In genomic region chr14:103730490-103731035, GRCh38 we compare ENCODE assay signal across 11 cellular contexts. TPM values are rescaled to one million over a fixed set of nuclear protein-coding genes. Genes with fewer than 3 reads are reported as not detected.
DNase-seq lines count a peak whose midpoint lies in the region; ATAC-seq and TF ChIP-seq lines count a peak whose summit lies in the region.
"Had no signal": no experiment of that assay in that cellular context is flagged by ENCODE, and none has a peak within 500 bp of the region (broad histone marks: within the 10 kb centered on the region; RNA-seq: fewer than 3 reads in every experiment).

No MANE protein-coding gene starts in this region.

- no peaks in the 10 kb centered on the region for H3F3A ChIP-seq in GM23338 (replicated peaks; ENCODE audit: low read depth)

- no peak overlapping the region for H3K27ac ChIP-seq in GM23338 (ENCODE audit: low read depth)

- DNase-seq in GM23338 (ENCODE audit: low spot score) (no peak), amniotic epithelial cell (ENCODE audit: low read depth) (peak; percentile 47), glutamatergic neuron (no peak), retinal pigment epithelial cell (ENCODE audit: low read depth) (no peak), GM10266 (ENCODE audit: extremely low spot score) (no peak), NOMO-1 treated with DMSO at 0.1 percent for 48 hours (lab: John Stamatoyannopoulos, UW; ENCODE audit: unreplicated experiment) (no peak)
- DNase-seq: CD8-positive, alpha-beta T cell; NCI-H524 treated with DMSO at 0.1 percent for 48 hours had no signal

- peaks cover 7% of the 10 kb centered on the region; the same call in 1 of the 2 replicates for H4K20me1 ChIP-seq in GM23338 (replicated peaks; ENCODE audit: insufficient read depth)

- H3K36me3 Mint-ChIP-seq in GM23338 (ENCODE audit: low read depth) (peaks cover 23% of the 10 kb centered on the region), glutamatergic neuron (ENCODE audit: unreplicated experiment) (peaks cover 3% of the 10 kb centered on the region)

- no peaks in the 10 kb centered on the region for H3K4me1 ChIP-seq in GM23338 (ENCODE audit: insufficient read depth)

- H3K4me3 Mint-ChIP-seq in GM23338 (no peak overlapping the region), glutamatergic neuron (ENCODE audit: unreplicated experiment) (no peak overlapping the region)
- H3K4me3 Mint-ChIP-seq: CD8-positive, alpha-beta T cell had no signal

- H3K4me1 Mint-ChIP-seq in GM23338 (peaks cover 5% of the 10 kb centered on the region; the same call in 2 of the 3 replicates), glutamatergic neuron (ENCODE audit: low read depth, unreplicated experiment) (peaks cover 9% of the 10 kb centered on the region)

- H3K9me2 ChIP-seq in GM23338 (ENCODE audit: insufficient read depth), result no peaks in the 10 kb centered on the region

- H3K4me3 ChIP-seq in GM23338 (no peak overlapping the region), retinal pigment epithelial cell (ENCODE audit: low read length) (no peak overlapping the region)
- H3K4me3 ChIP-seq: mucosa of descending colon had no signal

- no peak for ATAC-seq in GM23338
- ATAC-seq in HG03432 (IDR thresholded peaks at IDR 0.05; ENCODE audit: unreplicated experiment), result no peak
- ATAC-seq in GM18511 (IDR thresholded peaks at IDR 0.05; ENCODE audit: unreplicated experiment), result no peak
- ATAC-seq: CD8-positive, alpha-beta T cell; mucosa of descending colon had no signal

- no peaks in the 10 kb centered on the region for H3K9me3 Mint-ChIP-seq in GM23338
- peaks cover 4% of the 10 kb centered on the region for H3K9me3 Mint-ChIP-seq in glutamatergic neuron (ENCODE audit: unreplicated experiment)
- H3K9me3 Mint-ChIP-seq: CD8-positive, alpha-beta T cell had no signal

- no peak overlapping the region for H3K4me2 ChIP-seq in GM23338

- H3K36me3 ChIP-seq in GM23338 (ENCODE audit: insufficient read depth), result no peaks in the 10 kb centered on the region

- TF ChIP-seq CTCF in GM23338 (conservative IDR thresholded peaks at IDR 0.05; ENCODE audit: low read depth in 2 of 2) (peak; percentile 16 to 28; a peak in 3 of 4 replicates), glutamatergic neuron (IDR thresholded peaks at IDR 0.05; ENCODE audit: partially characterized antibody, unreplicated experiment) (peak; percentile 17), retinal pigment epithelial cell (conservative IDR thresholded peaks at IDR 0.05; ENCODE audit: low read depth, low read length) (peak; percentile 24), GM10266 (IDR thresholded peaks at IDR 0.05; ENCODE audit: control insufficient read depth, insufficient read depth, low read depth, missing control alignments) (no peak)

- no peaks in the 10 kb centered on the region for H3K27me3 ChIP-seq in GM23338 (ENCODE audit: insufficient read depth)

- H3K79me2 ChIP-seq in GM23338 (replicated peaks; ENCODE audit: insufficient read depth), result peaks cover 8% of the 10 kb centered on the region

- no peak overlapping the region for H3K27ac Mint-ChIP-seq in GM23338
- H3K27ac Mint-ChIP-seq in glutamatergic neuron (ENCODE audit: unreplicated experiment), result no peak overlapping the region
- H3K27ac Mint-ChIP-seq: CD8-positive, alpha-beta T cell had no signal

- no peak overlapping the region for H2AFZ ChIP-seq in GM23338

- H3K27me3 Mint-ChIP-seq in GM23338 (ENCODE audit: insufficient read depth, low read depth, poor library complexity), result peaks cover 4% of the 10 kb centered on the region
- H3K27me3 Mint-ChIP-seq in glutamatergic neuron (ENCODE audit: unreplicated experiment), result peaks cover 7% of the 10 kb centered on the region

TF ChIP-seq in GM23338, 12 proteins besides CTCF, POLR2A, EP300 and RAD21 (continues in another document):
- TF ChIP-seq POLR2AphosphoS5 (IDR thresholded peaks at IDR 0.05; ENCODE audit: low read depth) (no peak), EZH2phosphoT487 (IDR thresholded peaks at IDR 0.05; ENCODE audit: unreplicated experiment) (no peak), ZNF331 (CRISPR knock-in tag; IDR thresholded peaks at IDR 0.05; ENCODE audit: low read depth) (no peak), JUNB (IDR thresholded peaks at IDR 0.05; ENCODE audit: unreplicated experiment) (no peak), CREB1 (CRISPR knock-in tag; IDR thresholded peaks at IDR 0.05; ENCODE audit: low read depth) (no peak), NANOG (IDR thresholded peaks at IDR 0.05; ENCODE audit: borderline replicate concordance) (no peak), EZH2 (IDR thresholded peaks at IDR 0.05; ENCODE audit: low read depth, unreplicated experiment) (no peak), REST (IDR thresholded peaks at IDR 0.05; ENCODE audit: unreplicated experiment) (no peak), ETS1 (IDR thresholded peaks at IDR 0.05) (no peak), ZNF114 (CRISPR knock-in tag; IDR thresholded peaks at IDR 0.05) (no peak), STAT1 (IDR thresholded peaks at IDR 0.05; ENCODE audit: unreplicated experiment) (no peak)

RNA-seq across cellular contexts. Expression of gene ZFYVE21, which starts 15.0 kb away (rescaled TPM):
- total RNA-seq in GM23338 (2014; rRNA removed; shearing (Covaris generic)), result 89.6 and 116 TPM in 2 replicates
- polyA plus RNA-seq in GM23338 (2016; fragmentation: Nextera tagmentation; extraction: Ambion mirVana), result 79.4 and 88.0 TPM in 2 replicates
- 49.1 TPM for total RNA-seq in glutamatergic neuron (ENCODE audit: unreplicated experiment)

RNA-seq across cellular contexts. Expression of gene XRCC3, which starts 15.3 kb away (rescaled TPM):
- 52.2 and 72.9 TPM in 2 replicates for total RNA-seq in GM23338 (2014; rRNA removed; shearing (Covaris generic))
- polyA plus RNA-seq in GM23338 (2016; fragmentation: Nextera tagmentation; extraction: Ambion mirVana), result 16.6 and 20.4 TPM in 2 replicates
- total RNA-seq in glutamatergic neuron (ENCODE audit: unreplicated experiment), result 4.5 TPM
